21 cellular contexts compared by ENCODE assay signal in the genomic region with DNA sequence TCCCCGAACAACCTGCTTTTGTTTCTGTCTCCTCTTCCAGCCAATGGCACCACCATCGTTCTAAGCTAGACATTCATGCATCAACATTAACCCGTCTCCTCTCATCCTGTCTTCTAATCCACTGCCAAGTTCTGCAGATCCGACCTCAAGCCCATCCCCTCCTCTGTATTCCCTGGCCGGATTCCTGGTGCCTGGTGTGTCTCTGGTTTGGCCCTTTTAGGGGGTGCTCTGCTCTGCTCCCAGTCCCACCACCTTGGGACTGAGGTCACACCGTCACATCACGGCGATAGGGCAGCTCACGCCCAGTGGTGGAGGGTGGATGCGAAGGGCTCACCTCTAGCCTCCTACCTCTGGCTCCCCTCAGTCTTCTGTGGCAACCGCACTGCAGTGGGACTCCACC.
A peak's percentile ranks its signal among the peaks of the same experiment; 100 is the strongest.
DNase-seq lines count a peak whose midpoint lies in the region; ATAC-seq, FAIRE-seq and TF ChIP-seq lines count a peak whose summit lies in the region.
"Had no signal": no experiment of that assay in that cellular context is flagged by ENCODE, and none has a peak within 500 bp of the region (broad histone marks: within the 10 kb centered on the region; RNA-seq: fewer than 3 reads in every experiment).

No MANE protein-coding gene starts in this region.

- H2AK5ac ChIP-seq in IMR-90 (ENCODE audit: low read depth, low read length), result no peak overlapping the region
- no peak overlapping the region for H2AK5ac ChIP-seq in mesenchymal stem cell (ENCODE audit: low read length, severe bottlenecking)

- no peak for ATAC-seq in IMR-90 (ENCODE audit: low read depth)
- no peak for ATAC-seq in stimulated activated naive B cell treated with anti-CD40 and anti-IgM and Interleukin-4, amounts not matched to agents 10 μg/mL and 1 μg/mL and 100 μg/mL, for 72 hours (replicated peaks)
- ATAC-seq in left lung, result no peak
- ATAC-seq: GM23338, HCT116 had no signal

- POLR2A ChIA-PET in IMR-90 (lab: Charles Lee; ENCODE audit: unreplicated experiment), result no interaction called here

- peaks cover 0 to 5% of the 10 kb centered on the region in 2 donors for H3K27me3 Mint-ChIP-seq in stimulated activated naive B cell treated with anti-CD40 and anti-IgM and Interleukin-4, amounts not matched to agents 10 μg/mL and 1 μg/mL and 100 μg/mL, for 72 hours
- H3K27me3 Mint-ChIP-seq: CD4-positive, CD25-positive, alpha-beta regulatory T cell had no signal

- H2AK9ac ChIP-seq in IMR-90 (replicated peaks; ENCODE audit: low read depth, low read length, poor library complexity), result no peak overlapping the region

- no peak overlapping the region for H2BK12ac ChIP-seq in mesenchymal stem cell (ENCODE audit: low read length in 2 of 2)

- H2BK20ac ChIP-seq in IMR-90 (ENCODE audit: low read depth, low read length), result no peak overlapping the region

- H3K9me1 ChIP-seq in IMR-90 (ENCODE audit: insufficient read depth, low read length), result no peaks in the 10 kb centered on the region

- H3K27me3 ChIP-seq in IMR-90 (ENCODE audit: control insufficient read depth, insufficient read depth, low read length) (0 out of 2 replicates have a peak, but pooled peaks cover 2% of the 10 kb centered on the region), mesenchymal stem cell (ENCODE audit: control insufficient read depth in 1 of 2, insufficient read depth in 1 of 2, low read length in 2 of 2) (peaks cover 10 to 11% of the 10 kb centered on the region in 2 experiments), left lung (no peaks in the 10 kb centered on the region)
- H3K27me3 ChIP-seq: BE2C had no signal

- H2AFZ ChIP-seq in IMR-90 (replicated peaks; ENCODE audit: low read length, poor library complexity) (peak overlapping the region; percentile 10), mesenchymal stem cell (ENCODE audit: low read depth, low read length) (no peak overlapping the region)

- no peaks in the 10 kb centered on the region for H3K4me1 Mint-ChIP-seq in stimulated activated naive B cell treated with anti-CD40 and anti-IgM and Interleukin-4, amounts not matched to agents 10 μg/mL and 1 μg/mL and 100 μg/mL, for 72 hours
- H3K4me1 Mint-ChIP-seq: CD4-positive, CD25-positive, alpha-beta regulatory T cell; CD8-positive, alpha-beta memory T cell had no signal

- H3K79me1 ChIP-seq in IMR-90 (ENCODE audit: low read depth in 1 of 2, low read length in 2 of 2) (no peaks in the 10 kb centered on the region), mesenchymal stem cell (replicated peaks; ENCODE audit: low read length, poor library complexity, severe bottlenecking) (no peaks in the 10 kb centered on the region)

- intact Hi-C loops in IMR-90 (cut with micrococcal nuclease) (no loop called here), left lung (cut with DNase I) (loop anchor here in 1 of 2 donors (10.0 kb wide), 1 partner anchor 642 kb away; no protein-coding TSS in a partner anchor)

- H3K27ac Mint-ChIP-seq in stimulated activated naive B cell treated with anti-CD40 and anti-IgM and Interleukin-4, amounts not matched to agents 10 μg/mL and 1 μg/mL and 100 μg/mL, for 72 hours, result peak overlapping the region; percentile 26
- H3K27ac Mint-ChIP-seq: CD4-positive, CD25-positive, alpha-beta regulatory T cell; GM23338; HFFc6 had no signal

- H3K14ac ChIP-seq in IMR-90 (replicated peaks; ENCODE audit: low read depth, low read length) (no peak overlapping the region), mesenchymal stem cell (ENCODE audit: low read length in 2 of 2) (peak overlapping the region in 1 of 2 experiments; percentile 11)

- TF ChIP-seq RAD21 in IMR-90 (IDR thresholded peaks at IDR 0.05; ENCODE audit: low read length), result no peak

- no peak overlapping the region for H4K91ac ChIP-seq in IMR-90 (ENCODE audit: insufficient read depth, low read depth, low read length)
- H4K91ac ChIP-seq in mesenchymal stem cell (ENCODE audit: low read length), result no peak overlapping the region

- H3K27ac ChIP-seq in IMR-90 (ENCODE audit: insufficient read depth, low read length) (no peak overlapping the region), VCaP (peak overlapping the region; percentile 61; the same call in 1 of the 2 replicates), mesenchymal stem cell (ENCODE audit: low read length, poor library complexity, severe bottlenecking) (no peak overlapping the region), left lung (no peak overlapping the region)
- H3K27ac ChIP-seq: HL-60 had no signal

- H3K4me2 ChIP-seq in IMR-90 (ENCODE audit: low read depth, low read length) (no peak overlapping the region), mesenchymal stem cell (ENCODE audit: low read length, poor library complexity, severe bottlenecking) (no peak overlapping the region)
- H3K4me2 ChIP-seq: GM23338 had no signal

- in situ Hi-C loops in IMR-90 (cut with MboI; ENCODE audit: low sequenced_read_pairs), result loop anchor here (5.0 to 10.0 kb wide), 2 partner anchors 232 to 444 kb away; no protein-coding TSS in a partner anchor

- H4K8ac ChIP-seq in IMR-90 (ENCODE audit: low read depth in 2 of 2, low read length in 2 of 2) (no peak overlapping the region), mesenchymal stem cell (ENCODE audit: low read length) (no peak overlapping the region)

- TF ChIP-seq POLR2A in IMR-90 (IDR thresholded peaks at IDR 0.05; ENCODE audit: low read depth, low read length), result no peak

- H4K5ac ChIP-seq in IMR-90 (ENCODE audit: low read depth, low read length), result no peak overlapping the region

- no peaks in the 10 kb centered on the region for H3K36me3 ChIP-seq in IMR-90 (ENCODE audit: control insufficient read depth, insufficient read depth, low read length)
- no peaks in the 10 kb centered on the region for H3K36me3 ChIP-seq in mesenchymal stem cell (ENCODE audit: control insufficient read depth in 1 of 2, insufficient read depth in 2 of 2, low read depth in 1 of 2, low read length in 2 of 2)
- no peaks in the 10 kb centered on the region for H3K36me3 ChIP-seq in left lung
- H3K36me3 ChIP-seq: BE2C had no signal

- H3K4me1 ChIP-seq in IMR-90 (ENCODE audit: control insufficient read depth, insufficient read depth, low read length) (no peaks in the 10 kb centered on the region), mesenchymal stem cell (ENCODE audit: control insufficient read depth, insufficient read depth, low read depth, low read length) (no peaks in the 10 kb centered on the region), left lung (peaks cover 5 to 11% of the 10 kb centered on the region in 2 donors)
- H3K4me1 ChIP-seq: BE2C had no signal

- H3K9me3 Mint-ChIP-seq in stimulated activated naive B cell treated with anti-CD40 and anti-IgM and Interleukin-4, amounts not matched to agents 10 μg/mL and 1 μg/mL and 100 μg/mL, for 72 hours, result no peaks in the 10 kb centered on the region
- H3K9me3 Mint-ChIP-seq: CD4-positive, CD25-positive, alpha-beta regulatory T cell; CD8-positive, alpha-beta memory T cell; GM23338; HFFc6 had no signal

- CTCF ChIA-PET in IMR-90 (lab: Yijun Ruan, JAX), result no interaction called here

- dilution Hi-C loops in IMR-90 (cut with HindIII; ENCODE audit: low sequenced_read_pairs, unreplicated experiment), result no loop called here

- no peak for FAIRE-seq in GM19239 (lab: Jason Lieb, UNC)
- FAIRE-seq: A204.1, D721Med, G401.6, GM12891 had no signal

- H3K4me3 ChIP-seq in IMR-90 (ENCODE audit: insufficient read depth, low read depth, low read length) (no peak overlapping the region), mesenchymal stem cell (ENCODE audit: insufficient read depth in 1 of 2, low read depth in 1 of 2, low read length in 2 of 2) (no peak overlapping the region), left lung (no peak overlapping the region)
- H3K4me3 ChIP-seq: GM23338 had no signal

- no peak overlapping the region for H3K4ac ChIP-seq in IMR-90 (ENCODE audit: low read depth, low read length)
- no peak overlapping the region for H3K4ac ChIP-seq in mesenchymal stem cell (ENCODE audit: low read depth in 1 of 2, low read length in 2 of 2)

- H3K4me3 Mint-ChIP-seq in stimulated activated naive B cell treated with anti-CD40 and anti-IgM and Interleukin-4, amounts not matched to agents 10 μg/mL and 1 μg/mL and 100 μg/mL, for 72 hours, result no peak overlapping the region
- H3K4me3 Mint-ChIP-seq: CD4-positive, CD25-positive, alpha-beta regulatory T cell; CD8-positive, alpha-beta memory T cell; GM23338; HFFc6 had no signal

- no peak overlapping the region for H3K56ac ChIP-seq in IMR-90 (ENCODE audit: extremely low read depth, insufficient read depth, low read length)

- no peaks in the 10 kb centered on the region for H4K20me1 ChIP-seq in IMR-90 (ENCODE audit: insufficient read depth, low read length)

- H3K9ac ChIP-seq in IMR-90 (ENCODE audit: low read depth, low read length), result no peak overlapping the region
- no peak overlapping the region for H3K9ac ChIP-seq in mesenchymal stem cell (ENCODE audit: low read length)

- no peak overlapping the region for H3K18ac ChIP-seq in IMR-90 (ENCODE audit: low read depth, low read length)
- no peak overlapping the region for H3K18ac ChIP-seq in mesenchymal stem cell (ENCODE audit: low read depth in 1 of 2, low read length in 2 of 2)

- DNase-seq in IMR-90 (no peak), mesenchymal stem cell (no peak), GM19239 (ENCODE audit: insufficient read length, low spot score) (no peak), left lung (no peak), NCI-H2029 treated with DMSO at 0.1 percent for 48 hours (lab: John Stamatoyannopoulos, UW) (no peak)
- no peak for DNase-seq in stimulated activated naive B cell treated with anti-CD40 and anti-IgM and Interleukin-4, amounts not matched to agents 10 μg/mL and 1 μg/mL and 100 μg/mL, for 72 hours
- DNase-seq: ACHN; CD4-positive, CD25-positive, alpha-beta regulatory T cell; CD8-positive, alpha-beta memory T cell; COR-L47; H7; HFFc6 had no signal

- TF ChIP-seq CTCF in IMR-90 (conservative IDR thresholded peaks at IDR 0.05; ENCODE audit: low read depth, low read length) (no peak), VCaP (conservative IDR thresholded peaks at IDR 0.05) (no peak), left lung (IDR thresholded peaks at IDR 0.05) (no peak)

- H2BK5ac ChIP-seq in IMR-90 (ENCODE audit: low read depth, low read length, poor library complexity, severe bottlenecking) (no peak overlapping the region), mesenchymal stem cell (ENCODE audit: low read depth, low read length, poor library complexity, severe bottlenecking) (no peak overlapping the region)

- H3K9me3 ChIP-seq in IMR-90 (ENCODE audit: control insufficient read depth, insufficient read depth, low read length) (no peaks in the 10 kb centered on the region), mesenchymal stem cell (ENCODE audit: control insufficient read depth, low read length) (no peaks in the 10 kb centered on the region), left lung (no peaks in the 10 kb centered on the region)
- H3K9me3 ChIP-seq: BE2C had no signal

- H3K23ac ChIP-seq in IMR-90 (ENCODE audit: low read depth, low read length) (no peak overlapping the region), mesenchymal stem cell (ENCODE audit: low read length in 2 of 2) (no peak overlapping the region)

- H2BK15ac ChIP-seq in IMR-90 (ENCODE audit: low read depth, low read length) (no peak overlapping the region), mesenchymal stem cell (ENCODE audit: low read depth, poor library complexity, severe bottlenecking) (peak overlapping the region; percentile 36)

- H3K36me3 Mint-ChIP-seq in stimulated activated naive B cell treated with anti-CD40 and anti-IgM and Interleukin-4, amounts not matched to agents 10 μg/mL and 1 μg/mL and 100 μg/mL, for 72 hours, result no peaks in the 10 kb centered on the region
- H3K36me3 Mint-ChIP-seq: CD4-positive, CD25-positive, alpha-beta regulatory T cell; CD8-positive, alpha-beta memory T cell had no signal

- H2BK120ac ChIP-seq in IMR-90 (ENCODE audit: low read depth, low read length) (no peak overlapping the region), mesenchymal stem cell (ENCODE audit: low read depth, low read length) (no peak overlapping the region)

- BruUV-seq in IMR-90 (replicated peaks; lab: Mats Ljungman, UMichigan), result no TSS peak

- WGBS in IMR-90 (ENCODE audit: extremely low coverage in 2 of 2, insufficient read length in 1 of 2), 2 experiments, result 92% methylated on average over 2 of the region's 11 CpGs; no CpG with 5 or more reads in 1 of the 2 experiments
- 91% methylated on average over 7 of the region's 11 CpGs for WGBS in mesenchymal stem cell
